Comparison of ENCODE assay signal across 16 cellular contexts in genomic region chr12:98840325-98840724, GRCh38.
DNase-seq lines count a peak whose midpoint lies in the region; TF ChIP-seq lines count a peak whose summit lies in the region.
"Had no signal": no experiment of that assay in that cellular context is flagged by ENCODE, and none has a peak within 500 bp of the region (broad histone marks: within the 10 kb centered on the region; RNA-seq: fewer than 3 reads in every experiment).

No MANE protein-coding gene starts in this region.

- no peaks in the 10 kb centered on the region for H3K27me3 ChIP-seq in dorsolateral prefrontal cortex

- intact Hi-C loops in dorsolateral prefrontal cortex (cut with DNase I) = no loop called here

- H3K27ac ChIP-seq in dorsolateral prefrontal cortex = peak overlapping the region in 38 of 59 donors; percentile 1 to 92 (median 50)

- H3K4me3 ChIP-seq in dorsolateral prefrontal cortex = no peak overlapping the region
- H3K4me3 ChIP-seq: GM23338 had no signal

- TF ChIP-seq CTCF in dorsolateral prefrontal cortex (IDR thresholded peaks at IDR 0.05 in 54 of 56, conservative IDR thresholded peaks at IDR 0.05 in 2 of 56; ENCODE audit: low read depth in 1 of 56, partially characterized antibody in 56 of 56) = no peak

- DNase-seq in NCI-H748 (lab: John Stamatoyannopoulos, UW; ENCODE audit: unreplicated experiment) (peak; percentile 22), NCI-H748 treated with DMSO at 0.1 percent for 48 hours (lab: John Stamatoyannopoulos, UW) (no peak), NCI-H69 (lab: John Stamatoyannopoulos, UW) (peak; percentile 69), dorsolateral prefrontal cortex (no peak), NCI-H1694 treated with DMSO at 0.1 percent for 48 hours (lab: John Stamatoyannopoulos, UW) (no peak)
- no peak for DNase-seq in stimulated activated CD4-positive, alpha-beta T cell treated with anti-CD3 and anti-CD28 coated beads, Interleukin-15, amount 100 ng/mL, for 24 hours
- DNase-seq: C1 segment of cervical spinal cord; Calu3; CD4-positive, alpha-beta memory T cell; COR-L47; DMS53; DMS79 treated with DMSO at 0.1 percent for 48 hours; GF-D8; H9; HFFc6 had no signal

Comparison
In these comparisons a context has a peak if more than half of its experiments do, and no peak if none do; other contexts are left out.
1. DNase-seq: peak in NCI-H748 (single experiment) and NCI-H69 (single experiment); none in NCI-H748 treated with DMSO at 0.1 percent for 48 hours (single experiment), dorsolateral prefrontal cortex (0 of 10), stimulated activated CD4-positive, alpha-beta T cell treated with anti-CD3 and anti-CD28 coated beads, Interleukin-15, amount 100 ng/mL, for 24 hours (single experiment) and NCI-H1694 treated with DMSO at 0.1 percent for 48 hours (single experiment).